8 cellular contexts compared by ENCODE assay signal in the genomic region with DNA sequence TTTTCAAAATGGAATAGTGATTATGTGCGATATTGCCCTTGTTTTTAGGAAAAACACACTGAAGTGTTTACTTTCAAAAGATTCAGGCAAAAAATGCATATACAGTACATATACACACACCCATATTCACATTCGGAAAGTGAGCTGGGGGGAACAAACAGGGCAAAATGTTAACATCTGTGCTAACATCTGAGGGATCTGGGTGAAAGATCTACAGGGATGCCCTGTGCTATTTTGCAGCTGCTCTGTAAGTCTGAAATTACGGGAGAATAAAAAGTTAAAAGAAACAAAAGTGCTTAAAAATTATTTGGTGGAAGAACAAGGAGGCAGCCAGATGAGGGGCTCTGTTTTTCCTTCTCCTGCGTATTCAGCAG. TPM values are rescaled to one million over a fixed set of nuclear protein-coding genes. Genes with fewer than 3 reads are reported as not detected.
DNase-seq lines count a peak whose midpoint lies in the region; ATAC-seq, FAIRE-seq and TF ChIP-seq lines count a peak whose summit lies in the region.

No MANE protein-coding gene starts in this region.

- H2AK5ac ChIP-seq in mesendoderm (ENCODE audit: low read length) = no peak overlapping the region

- ATAC-seq in activated T-cell treated with anti-CD3 and anti-CD28 coated beads, Interleukin-2, amount 50 U/mL, for 4 hours = no peak
- no peak for ATAC-seq in GM18519 (IDR thresholded peaks at IDR 0.05; ENCODE audit: low FRiP score, unreplicated experiment)

- FAIRE-seq in bronchial epithelial cell (lab: Jason Lieb, UNC) = no peak

- H2BK120ac ChIP-seq in mesendoderm (ENCODE audit: low read depth, low read length) = no peak overlapping the region

- peaks cover 8% of the 10 kb centered on the region for H3K36me3 ChIP-seq in bronchial epithelial cell (ENCODE audit: control insufficient read depth, insufficient read depth, low read length)
- no peaks in the 10 kb centered on the region for H3K36me3 ChIP-seq in mesendoderm (ENCODE audit: control insufficient read depth, insufficient read depth, low read length)
- H3K36me3 ChIP-seq in transverse colon = peaks cover 0 to 8% (median 3%) of the 10 kb centered on the region in 4 donors

- peak overlapping the region; percentile 88 for H3K56ac ChIP-seq in mesendoderm (ENCODE audit: low read length)

- no peaks in the 10 kb centered on the region for H3K79me2 ChIP-seq in mesendoderm (ENCODE audit: control insufficient read depth, insufficient read depth, low read length)

- WGBS in mesendoderm (ENCODE audit: extremely low coverage, insufficient coverage, low lambda C conversion rate) = no CpG with 5 or more reads among the region's 4 CpGs
- WGBS in transverse colon (ENCODE audit: low coverage in 1 of 2), 2 donors = 15 to 29% methylated on average over 4 of the region's 4 CpGs

- DNase-seq in activated T-cell treated with anti-CD3 and anti-CD28 coated beads, Interleukin-2, amount 50 U/mL, for 4 hours = no peak
- no peak for DNase-seq in activated T-cell treated with anti-CD3 and anti-CD28 coated beads, Interleukin-2, amount 50 U/mL, for 1 hour
- DNase-seq in bronchial epithelial cell (ENCODE audit: low read depth) (no peak), mesendoderm (no peak), transverse colon (no peak), mesenteric fat pad (ENCODE audit: low spot score) (no peak)
- DNase-seq in activated CD8-positive, alpha-beta memory T cell treated with anti-CD3 and anti-CD28 coated beads, Interleukin-2, amount 50 U/mL, for 4 hours = no peak

- H3K27me3 ChIP-seq in bronchial epithelial cell (ENCODE audit: control insufficient read depth, insufficient read depth, low read length) (no peaks in the 10 kb centered on the region), mesendoderm (ENCODE audit: insufficient read depth, low read length, poor library complexity) (no peaks in the 10 kb centered on the region), transverse colon (no peaks in the 10 kb centered on the region)

- no peak for TF ChIP-seq EP300 in transverse colon (IDR thresholded peaks at IDR 0.05; ENCODE audit: low read depth)

- H3K4me1 Mint-ChIP-seq in activated T-cell treated with anti-CD3 and anti-CD28 coated beads, Interleukin-2, amount 50 U/mL, for 4 hours (ENCODE audit: low read depth) = peaks cover 3% of the 10 kb centered on the region

- peak overlapping the region; percentile 76 for H3K4me3 ChIP-seq in bronchial epithelial cell (ENCODE audit: low read depth, low read length)
- H3K4me3 ChIP-seq in mesendoderm (ENCODE audit: low read length) = no peak overlapping the region
- H3K4me3 ChIP-seq in transverse colon = peak overlapping the region; percentile 65 to 93 (median 72)

- TF ChIP-seq POLR2A in transverse colon (IDR thresholded peaks at IDR 0.05) = no peak

- intact Hi-C loops in transverse colon (cut with DNase I; ENCODE audit: low total_unique reads) = loop anchor here (10.0 kb wide), 1 partner anchor 282 kb away; the partner anchor contains the start of gene NXT1

- H3K36me3 Mint-ChIP-seq in activated T-cell treated with anti-CD3 and anti-CD28 coated beads, Interleukin-2, amount 50 U/mL, for 4 hours (ENCODE audit: insufficient read depth) = no peaks in the 10 kb centered on the region

- H3K79me1 ChIP-seq in mesendoderm (ENCODE audit: low read length) = no peaks in the 10 kb centered on the region

- no peak overlapping the region for H4K8ac ChIP-seq in mesendoderm (ENCODE audit: low read depth, low read length)

- in situ Hi-C loops in transverse colon (cut with MboI; ENCODE audit: low pct_ligation_motif_present in 1 of 4, low pct_unique_long_range_greater_than_20kb in 1 of 4, low sequenced_read_pairs in 3 of 4) = no loop called here

- no peak for TF ChIP-seq CTCF in bronchial epithelial cell (IDR thresholded peaks at IDR 0.05; ENCODE audit: insufficient read depth, low read length, severe bottlenecking)
- TF ChIP-seq CTCF in transverse colon (IDR thresholded peaks at IDR 0.05) = no peak

- peaks cover 25% of the 10 kb centered on the region for H3K27me3 Mint-ChIP-seq in activated T-cell treated with anti-CD3 and anti-CD28 coated beads, Interleukin-2, amount 50 U/mL, for 4 hours (ENCODE audit: low read depth)

- peak overlapping the region; percentile 78 for H3K4me2 ChIP-seq in mesendoderm (ENCODE audit: low read length)

- H3K27ac ChIP-seq in mesendoderm (ENCODE audit: low read depth, low read length) (no peak overlapping the region), transverse colon (peak overlapping the region; percentile 91 to 99 (median 98))

- H3K23ac ChIP-seq in mesendoderm (ENCODE audit: low read length) = no peak overlapping the region

- no peak overlapping the region for H3K4ac ChIP-seq in mesendoderm (ENCODE audit: low read depth, low read length)

- no peak overlapping the region for H2BK5ac ChIP-seq in mesendoderm (ENCODE audit: low read length)

- H3K9me3 ChIP-seq in transverse colon = no peaks in the 10 kb centered on the region

- no peaks in the 10 kb centered on the region for H3K9me3 Mint-ChIP-seq in activated T-cell treated with anti-CD3 and anti-CD28 coated beads, Interleukin-2, amount 50 U/mL, for 4 hours

- H3K9ac ChIP-seq in mesendoderm (ENCODE audit: low read length) = peak overlapping the region; percentile 84

- peak overlapping the region; percentile 15 for H3K18ac ChIP-seq in mesendoderm (ENCODE audit: low read length)

- peak overlapping the region; percentile 59 for H3K4me3 Mint-ChIP-seq in activated T-cell treated with anti-CD3 and anti-CD28 coated beads, Interleukin-2, amount 50 U/mL, for 4 hours

- H4K5ac ChIP-seq in mesendoderm (ENCODE audit: low read length) = no peak overlapping the region

- H3K4me1 ChIP-seq in mesendoderm (ENCODE audit: control insufficient read depth, low read depth, low read length) (no peaks in the 10 kb centered on the region), transverse colon (peaks cover 5 to 31% (median 20%) of the 10 kb centered on the region in 4 donors)

- H2BK15ac ChIP-seq in mesendoderm (replicated peaks; ENCODE audit: low read depth) = no peak overlapping the region

RNA-seq across cellular contexts. Expression of gene CST3, which starts 0.9 kb away (rescaled TPM):
- total RNA-seq in activated T-cell treated with anti-CD3 and anti-CD28 coated beads, Interleukin-2, amount 50 U/mL, for 4 hours = 1 to 10 TPM; 1.8 to 2.6 (median 2.0) TPM
- total RNA-seq in bronchial epithelial cell (82.7 and 124 TPM in 2 replicates), transverse colon (1,000 to 10,000 TPM in 2 of 4 donors, 100 to 1,000 TPM in 2; 607 to 1,755 (median 1,289) TPM), mesenteric fat pad (1,237 TPM)
- 24.4 TPM for polyA plus RNA-seq in mesendoderm (2013, experiment 1 of 2)
- 24.4 TPM for polyA plus RNA-seq in mesendoderm (2013, experiment 2 of 2)

RNA-seq across cellular contexts. Expression of gene CST9, which starts 31.2 kb away (rescaled TPM):
- total RNA-seq in activated T-cell treated with anti-CD3 and anti-CD28 coated beads, Interleukin-2, amount 50 U/mL, for 4 hours = not detected
- total RNA-seq in bronchial epithelial cell = not detected in 2 replicates
- polyA plus RNA-seq in mesendoderm (2013, experiment 1 of 2) = not detected
- 0.03 TPM for polyA plus RNA-seq in mesendoderm (2013, experiment 2 of 2)
- total RNA-seq in transverse colon = not detected
- not detected for total RNA-seq in mesenteric fat pad

RNA-seq across cellular contexts. Expression of gene CST4, which starts 51.9 kb away (rescaled TPM):
- total RNA-seq in activated T-cell treated with anti-CD3 and anti-CD28 coated beads, Interleukin-2, amount 50 U/mL, for 4 hours = not detected
- total RNA-seq in bronchial epithelial cell = not detected in 2 replicates
- 0.10 TPM for polyA plus RNA-seq in mesendoderm (2013, experiment 1 of 2)
- polyA plus RNA-seq in mesendoderm (2013, experiment 2 of 2) = not detected
- total RNA-seq in transverse colon = not detected
- total RNA-seq in mesenteric fat pad = not detected

Comparison
In these comparisons a context has a peak if more than half of its experiments do, and no peak if none do; other contexts are left out.
1. RNA of gene CST3, which starts 0.9 kb away (total RNA-seq): 607 to 1,755 TPM in transverse colon, 1,237 TPM in mesenteric fat pad (single experiment) and 82.7 to 124 TPM in bronchial epithelial cell; 1.8 to 2.6 TPM in activated T-cell treated with anti-CD3 and anti-CD28 coated beads, Interleukin-2, amount 50 U/mL, for 4 hours; every median in the first group is over 10 times any median in the second.